In the genomic region with DNA sequence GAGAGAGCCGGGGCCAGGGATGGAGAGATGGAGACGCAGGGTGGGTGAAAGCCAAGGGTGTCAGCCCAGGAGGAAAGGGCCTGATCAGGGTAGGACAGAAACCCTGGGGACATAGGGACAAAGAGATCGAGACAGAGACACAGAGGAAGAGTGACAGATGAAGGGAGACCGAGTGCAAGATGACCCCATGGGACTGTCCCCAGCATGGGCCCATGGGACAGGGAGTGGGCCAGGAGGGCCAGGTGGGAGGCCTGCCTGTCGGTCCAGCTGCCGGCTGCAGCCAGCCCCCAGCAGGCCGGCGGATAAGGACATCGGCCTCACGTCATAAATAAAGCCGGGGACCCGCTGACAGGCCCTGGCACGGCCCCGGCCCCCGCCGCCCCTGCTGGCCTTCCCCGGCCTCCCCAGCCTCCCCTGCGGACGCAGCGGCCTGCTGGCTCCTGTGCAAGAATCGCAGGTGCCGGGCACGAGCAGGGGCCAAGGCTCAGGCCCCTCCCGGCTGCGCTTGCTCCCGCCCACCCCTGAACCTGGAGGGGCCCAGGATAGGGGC, we compare ENCODE assay signal across 9 cellular contexts. TPM values are rescaled to one million over a fixed set of nuclear protein-coding genes. Genes with fewer than 3 reads are reported as not detected.
DNase-seq lines count a peak whose midpoint lies in the region; ATAC-seq and TF ChIP-seq lines count a peak whose summit lies in the region.
"Had no signal": no experiment of that assay in that cellular context is flagged by ENCODE, and none has a peak within 500 bp of the region (broad histone marks: within the 10 kb centered on the region; RNA-seq: fewer than 3 reads in every experiment).

No MANE protein-coding gene starts in this region.

- H3K4me3 ChIP-seq in ascending aorta (peak overlapping the region; percentile 39 to 61), lower lobe of right lung (peak overlapping the region; percentile 43), upper lobe of left lung (peak overlapping the region in 3 of 4 donors; percentile 13 to 45 (median 42))

- TF ChIP-seq EP300 in upper lobe of left lung (IDR thresholded peaks at IDR 0.05): no peak

- no peak for TF ChIP-seq POLR2A in upper lobe of left lung (IDR thresholded peaks at IDR 0.05)

- ATAC-seq in Right ventricle myocardium inferior: peak; percentile 32
- no peak for ATAC-seq in left cardiac atrium
- no peak for ATAC-seq in lower lobe of right lung
- no peak for ATAC-seq in upper lobe of left lung (ENCODE audit: low FRiP score in 2 of 2)
- ATAC-seq in GM19035 (IDR thresholded peaks at IDR 0.05; ENCODE audit: unreplicated experiment): no peak

- WGBS in upper lobe of left lung, 2 donors: 9 to 37% methylated on average over 5 to 25 of the region's 26 CpGs

- H3K36me3 ChIP-seq in ascending aorta (peaks cover 5 to 8% of the 10 kb centered on the region in 2 donors), lower lobe of right lung (peaks cover 10% of the 10 kb centered on the region), upper lobe of left lung (peaks cover 0 to 15% (median 9%) of the 10 kb centered on the region in 4 donors)

- H3K27ac ChIP-seq in ascending aorta (no peak overlapping the region), lower lobe of right lung (no peak overlapping the region), upper lobe of left lung (no peak overlapping the region)

- intact Hi-C loops in Right ventricle myocardium inferior (cut with DNase I): loop anchor here (2.0 to 5.0 kb wide), 2 partner anchors 77 to 252 kb away; no protein-coding TSS in a partner anchor
- intact Hi-C loops in left cardiac atrium (cut with DNase I): loop anchor here (5.0 kb wide), 3 partner anchors 77 to 252 kb away; no protein-coding TSS in a partner anchor
- intact Hi-C loops in ascending aorta (cut with DNase I): loop anchor here (1.0 to 5.0 kb wide), 6 partner anchors 42 to 272 kb away; a partner anchor contains a TSS
- intact Hi-C loops in lower lobe of right lung (cut with DNase I): no loop called here

- DNase-seq in Right ventricle myocardium inferior (ENCODE audit: missing footprints) (peak; percentile 66), left cardiac atrium (no peak), ascending aorta (ENCODE audit: low spot score in 2 of 2) (no peak), lower lobe of right lung (no peak), upper lobe of left lung (peak in 1 of 2 donors; percentile 84), cerebellum (ENCODE audit: low spot score) (no peak), midbrain (lab: John Stamatoyannopoulos, UW) (no peak)

- H3K9me3 ChIP-seq in ascending aorta (no peaks in the 10 kb centered on the region), lower lobe of right lung (no peaks in the 10 kb centered on the region), upper lobe of left lung (no peaks in the 10 kb centered on the region)

- no peak for TF ChIP-seq CTCF in ascending aorta (IDR thresholded peaks at IDR 0.05)
- TF ChIP-seq CTCF in lower lobe of right lung (IDR thresholded peaks at IDR 0.05): no peak
- no peak for TF ChIP-seq CTCF in upper lobe of left lung (IDR thresholded peaks at IDR 0.05)

- H3K27me3 ChIP-seq in ascending aorta: peaks cover 3% of the 10 kb centered on the region
- H3K27me3 ChIP-seq in lower lobe of right lung (ENCODE audit: low read depth): peaks cover 23% of the 10 kb centered on the region
- no peaks in the 10 kb centered on the region for H3K27me3 ChIP-seq in upper lobe of left lung

- H3K4me1 ChIP-seq in ascending aorta (peaks cover 7 to 17% of the 10 kb centered on the region in 2 donors), lower lobe of right lung (peaks cover 27% of the 10 kb centered on the region), upper lobe of left lung (peaks cover 19 to 35% (median 23%) of the 10 kb centered on the region in 4 donors)

RNA-seq across cellular contexts. Expression of a gene that starts 6.3 kb away (rescaled TPM):
- total RNA-seq in Right ventricle myocardium inferior (79.3 TPM), left cardiac atrium (10 to 100 TPM; 65.3 to 76.0 TPM), ascending aorta (173 TPM), lower lobe of right lung (60.4 TPM), upper lobe of left lung (100 to 1,000 TPM in 1 of 6 donors, 10 to 100 TPM in 5; 83.6 to 114 (median 91.6) TPM), cerebellum (17.1 TPM)

RNA-seq across cellular contexts. Expression of a gene that starts 11.7 kb away (rescaled TPM):
- 35.7 TPM for total RNA-seq in Right ventricle myocardium inferior
- 10 to 100 TPM; 26.8 to 66.7 TPM for total RNA-seq in left cardiac atrium
- total RNA-seq in ascending aorta: 638 TPM
- 19.9 TPM for total RNA-seq in lower lobe of right lung
- 10 to 100 TPM; 15.0 to 54.8 (median 20.0) TPM for total RNA-seq in upper lobe of left lung
- total RNA-seq in cerebellum: 3.0 TPM

RNA-seq across cellular contexts. Expression of a gene that starts 17.8 kb away (rescaled TPM):
- total RNA-seq in Right ventricle myocardium inferior: 2.8 TPM
- 1 to 10 TPM; 1.9 to 3.3 TPM for total RNA-seq in left cardiac atrium
- not detected for total RNA-seq in ascending aorta
- 1.1 TPM for total RNA-seq in lower lobe of right lung
- 1 to 10 TPM in 2 of 6 donors, under 1 TPM in 2, not detected in 2; 0.30 to 2.8 (median 1.0) TPM for total RNA-seq in upper lobe of left lung
- 28.9 TPM for total RNA-seq in cerebellum
- total RNA-seq: activated CD8-positive, alpha-beta memory T cell treated with anti-CD3 and anti-CD28 coated beads for 36 hours had no signal

RNA-seq across cellular contexts. Expression of a gene that starts 23.2 kb away (rescaled TPM):
- total RNA-seq in Right ventricle myocardium inferior (737 TPM), left cardiac atrium (100 to 1,000 TPM; 696 to 720 TPM), ascending aorta (554 TPM), lower lobe of right lung (884 TPM), upper lobe of left lung (100 to 1,000 TPM; 127 to 988 (median 458) TPM), cerebellum (435 TPM)

RNA-seq across cellular contexts. Expression of a gene that starts 37.2 kb away (rescaled TPM):
- total RNA-seq in Right ventricle myocardium inferior (50.3 TPM), left cardiac atrium (10 to 100 TPM; 53.0 to 53.4 TPM), ascending aorta (178 TPM), lower lobe of right lung (71.9 TPM), upper lobe of left lung (100 to 1,000 TPM in 3 of 6 donors, 10 to 100 TPM in 3; 69.6 to 333 (median 103) TPM), cerebellum (23.6 TPM)
